ENCODE assay signal across 8 cellular contexts in the genomic region with DNA sequence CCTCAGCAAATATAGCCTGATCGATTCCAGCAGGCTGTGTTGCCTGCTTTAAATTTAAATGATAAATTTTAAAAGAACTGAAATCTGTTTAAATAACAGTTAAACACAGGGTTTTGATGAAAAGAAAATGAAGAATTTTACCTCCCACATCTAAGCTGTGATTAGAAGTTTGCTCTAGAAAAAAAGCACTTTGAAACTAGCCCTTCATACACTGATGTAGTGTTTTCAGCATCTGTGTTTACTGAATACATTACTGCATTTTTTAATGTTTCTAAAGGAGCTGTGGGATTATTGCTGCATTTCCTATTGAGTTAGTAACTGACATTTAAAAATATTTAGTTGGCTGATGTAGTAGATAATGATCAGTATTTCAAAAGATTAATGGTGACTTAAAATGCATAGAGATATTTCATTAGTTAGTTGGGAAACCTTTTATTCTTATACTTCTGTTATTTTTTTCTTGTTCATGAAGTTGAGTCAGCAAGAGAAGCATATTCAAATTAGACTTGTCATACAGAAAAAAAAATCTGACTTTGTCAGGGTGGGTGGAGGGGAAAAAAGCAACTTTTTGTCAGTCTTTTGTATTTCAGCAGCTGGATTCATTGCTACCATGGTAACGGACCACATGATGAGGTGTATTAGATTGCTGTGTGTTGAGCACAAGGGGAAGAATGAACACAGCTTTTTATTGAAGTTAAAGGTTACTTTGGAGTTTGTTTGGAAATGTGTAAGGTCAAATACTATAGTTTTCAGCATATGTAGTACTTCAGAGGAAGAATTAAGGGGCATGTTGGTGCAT. TPM values are rescaled to one million over a fixed set of nuclear protein-coding genes. Genes with fewer than 3 reads are reported as not detected.
DNase-seq lines count a peak whose midpoint lies in the region; ATAC-seq and TF ChIP-seq lines count a peak whose summit lies in the region.

A gene (plus strand): TSS at position 668 of the 799 bp plus-strand sequence. CDS start 45,679 bp downstream, outside the sequence.

- H3K9me3 ChIP-seq in A673 (ENCODE audit: low read depth, low read length, poor library complexity, severe bottlenecking) (no peaks in the 10 kb centered on the region), ascending aorta (no peaks in the 10 kb centered on the region), gastrocnemius medialis (no peaks in the 10 kb centered on the region)

- H3K27ac ChIP-seq in A673 (ENCODE audit: low read depth, low read length, poor library complexity, severe bottlenecking) (peak within 1 kb of the TSS; percentile 35), ascending aorta (peak within 1 kb of the TSS; percentile 36 to 57), gastrocnemius medialis (peak within 1 kb of the TSS; percentile 59 to 82 (median 78))

- H3K27me3 ChIP-seq in A673 (replicated peaks; ENCODE audit: insufficient read depth, low read depth, low read length, poor library complexity) (no peaks in the 10 kb centered on the region), ascending aorta (no peaks in the 10 kb centered on the region), gastrocnemius medialis (no peaks in the 10 kb centered on the region)

- H3K36me3 ChIP-seq in A673 (ENCODE audit: insufficient read depth, low read length, poor library complexity, severe bottlenecking) (no peaks in the 10 kb centered on the region), ascending aorta (no peaks in the 10 kb centered on the region), gastrocnemius medialis (no peaks in the 10 kb centered on the region)

- ATAC-seq in left ventricle myocardium superior (peak; percentile 73), gastrocnemius medialis (peak; percentile 60 to 66), HG03460 (IDR thresholded peaks at IDR 0.05; ENCODE audit: unreplicated experiment) (no peak)

- in situ Hi-C loops in gastrocnemius medialis (cut with MboI; ENCODE audit: low sequenced_read_pairs in 4 of 4) (no loop called here), GM13976 (cut with MboI; ENCODE audit: low sequenced_read_pairs, unreplicated experiment) (no loop called here)

- peak; percentile 89 for DNase-seq in A673 (ENCODE audit: low spot score)
- peak; percentile 24 for DNase-seq in NAMALWA (ENCODE audit: low spot score)
- DNase-seq in ascending aorta (ENCODE audit: low spot score in 2 of 2): peak in 1 of 2 donors; percentile 66
- DNase-seq in left ventricle myocardium superior: no peak
- DNase-seq in gastrocnemius medialis: peak in 1 of 2 donors; percentile 38
- DNase-seq in GM13976 (ENCODE audit: low spot score): no peak
- no peak for DNase-seq in cortex of kidney (lab: John Stamatoyannopoulos, UW)

- H3K4me3 ChIP-seq in A673 (ENCODE audit: low read depth, low read length, poor library complexity, severe bottlenecking) (peak within 1 kb of the TSS; percentile 44), ascending aorta (peak within 1 kb of the TSS; percentile 26 to 56), gastrocnemius medialis (peak within 1 kb of the TSS; percentile 10 to 46 (median 42))

- H3K4me1 ChIP-seq in A673 (ENCODE audit: insufficient read depth, low read length, poor library complexity, severe bottlenecking): peaks cover 50% of the 10 kb centered on the region
- H3K4me1 ChIP-seq in ascending aorta: peaks cover 9 to 28% of the 10 kb centered on the region in 2 donors
- H3K4me1 ChIP-seq in gastrocnemius medialis: peaks cover 44 to 50% of the 10 kb centered on the region in 2 donors

- no TSS peak for BruUV-seq in A673 (replicated peaks; lab: Mats Ljungman, UMichigan)

- CTCF ChIA-PET in A673 (lab: Charles Lee): interaction anchor here (1.6 kb wide), 1 partner anchor 48 kb away, joined by 6 read pairs; no protein-coding TSS in a partner anchor

- intact Hi-C loops in A673 (cut with micrococcal nuclease; ENCODE audit: unreplicated experiment): no loop called here
- intact Hi-C loops in ascending aorta (cut with DNase I): loop anchor here (2.0 to 10.0 kb wide), 6 partner anchors 49 to 267 kb away; no protein-coding TSS in a partner anchor
- intact Hi-C loops in left ventricle myocardium superior (cut with micrococcal nuclease): loop anchor here (10.0 kb wide), 1 partner anchor 75 kb away; no protein-coding TSS in a partner anchor
- intact Hi-C loops in gastrocnemius medialis (cut with DNase I; ENCODE audit: low total_unique reads): loop anchor here (5.0 kb wide), 3 partner anchors 48 to 127 kb away; no protein-coding TSS in a partner anchor

- TF ChIP-seq POLR2A in gastrocnemius medialis (IDR thresholded peaks at IDR 0.05): no peak

- POLR2A ChIA-PET in A673 (lab: Charles Lee; ENCODE audit: low non-redundant PET): no interaction called here

- TF ChIP-seq CTCF in A673 (conservative IDR thresholded peaks at IDR 0.05; ENCODE audit: low read depth, low read length): no peak
- no peak for TF ChIP-seq CTCF in ascending aorta (IDR thresholded peaks at IDR 0.05)
- no peak for TF ChIP-seq CTCF in gastrocnemius medialis (IDR thresholded peaks at IDR 0.05 in 4 of 5, conservative IDR thresholded peaks at IDR 0.05 in 1 of 5)
- TF ChIP-seq CTCF in GM13976 (IDR thresholded peaks at IDR 0.05; ENCODE audit: borderline replicate concordance, control extremely low read depth, extremely low read depth, insufficient read depth, missing control alignments): no peak

RNA-seq across cellular contexts. Expression of the gene that starts here (rescaled TPM):
- total RNA-seq in A673 (2021): 18.6 and 20.0 TPM in 2 replicates
- total RNA-seq in ascending aorta: 7.3 TPM
- total RNA-seq in left ventricle myocardium superior: 140 TPM
- total RNA-seq in gastrocnemius medialis: 10 to 100 TPM; 38.6 to 63.9 (median 56.1) TPM

Comparison
In these comparisons a context has a peak if more than half of its experiments do, and no peak if none do; other contexts are left out.
1. DNase-seq: peak in A673 (single experiment) and NAMALWA (single experiment); none in left ventricle myocardium superior (single experiment), GM13976 (single experiment) and cortex of kidney (single experiment).
2. Peak in every context shown above with its lines, with median percentiles within 50 percentile points of each other: H3K27ac ChIP-seq and H3K4me3 ChIP-seq.